Comparison of ENCODE assay signal across 8 cellular contexts in the genomic region with DNA sequence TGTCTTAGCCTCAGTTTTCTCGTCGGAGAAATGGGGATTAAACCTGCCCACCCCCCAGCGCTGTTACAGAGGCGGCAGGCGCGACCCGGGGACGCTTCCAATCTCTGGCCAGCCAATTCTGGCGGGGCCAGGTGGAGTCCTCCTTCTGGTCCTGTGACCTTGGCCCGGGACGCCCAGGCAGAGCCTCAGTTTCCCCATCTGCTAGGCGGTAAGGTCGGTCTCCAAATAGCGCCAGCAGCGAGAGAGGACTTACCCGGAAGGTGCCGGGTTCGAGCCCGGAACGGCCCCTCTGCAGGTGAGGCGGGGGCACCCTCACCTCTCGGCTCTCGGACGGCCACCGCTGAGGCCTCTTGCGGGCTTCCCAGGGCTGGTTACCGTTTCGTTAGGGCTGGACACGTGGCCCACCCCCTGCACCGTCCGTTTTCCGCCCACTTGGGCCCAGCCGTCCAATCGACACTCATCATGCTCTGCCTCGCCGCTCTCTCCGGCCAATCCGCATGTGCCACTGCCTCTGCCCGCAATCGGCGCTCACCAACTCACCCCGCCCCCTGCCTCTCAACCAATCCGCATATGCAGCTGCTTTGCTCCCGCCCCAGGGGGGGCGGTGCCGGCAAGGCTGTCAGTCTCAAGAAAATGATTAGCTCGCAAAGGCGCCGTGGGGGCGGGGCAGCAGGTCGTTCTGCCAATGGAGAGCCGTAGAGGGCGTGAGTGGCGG. TPM values are rescaled to one million over a fixed set of nuclear protein-coding genes. Genes with fewer than 3 reads are reported as not detected.
DNase-seq lines count a peak whose midpoint lies in the region; ATAC-seq and TF ChIP-seq lines count a peak whose summit lies in the region.

A gene with protein sequence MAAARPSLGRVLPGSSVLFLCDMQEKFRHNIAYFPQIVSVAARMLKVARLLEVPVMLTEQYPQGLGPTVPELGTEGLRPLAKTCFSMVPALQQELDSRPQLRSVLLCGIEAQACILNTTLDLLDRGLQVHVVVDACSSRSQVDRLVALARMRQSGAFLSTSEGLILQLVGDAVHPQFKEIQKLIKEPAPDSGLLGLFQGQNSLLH (minus strand): TSS at position 384 of the 715 bp plus-strand sequence. CDS start 5,156 bp downstream, outside the sequence.

- peak within 1 kb of the TSS; percentile 92 for H3K27ac Mint-ChIP-seq in T-helper 17 cell

- no peaks in the 10 kb centered on the region for H3K27me3 Mint-ChIP-seq in T-helper 17 cell

- ATAC-seq in HG02885 (IDR thresholded peaks at IDR 0.05; ENCODE audit: poor library complexity, unreplicated experiment) (peak; percentile 96), T-helper 17 cell (peak; percentile 97), left cardiac atrium (peak; percentile 96 to 97), upper lobe of right lung (peak; percentile 98)

- peak; percentile 98 for DNase-seq in NCI-H1694 treated with DMSO at 0.1 percent for 48 hours (lab: John Stamatoyannopoulos, UW)
- peak; percentile 100 for DNase-seq in T-helper 17 cell
- peak; percentile 75 to 100 (median 99) for DNase-seq in amygdala (lab: John Stamatoyannopoulos, UW)
- DNase-seq in left cardiac atrium, result peak; percentile 100
- peak; percentile 100 for DNase-seq in posterior vena cava (ENCODE audit: low spot score)
- peak; percentile 100 for DNase-seq in upper lobe of right lung

- no peaks in the 10 kb centered on the region for H3K9me3 ChIP-seq in T-helper 17 cell (ENCODE audit: control insufficient read depth, low read length, poor library complexity, severe bottlenecking)
- H3K9me3 ChIP-seq in upper lobe of right lung, result no peaks in the 10 kb centered on the region

- peaks cover 15% of the 10 kb centered on the region for H3K4me1 Mint-ChIP-seq in T-helper 17 cell

- intact Hi-C loops in left cardiac atrium (cut with DNase I) (no loop called here), posterior vena cava (cut with DNase I) (no loop called here), upper lobe of right lung (cut with DNase I) (no loop called here)

- TF ChIP-seq POLR2A in GM15510 (IDR thresholded peaks at IDR 0.05; ENCODE audit: borderline replicate concordance, extremely low read depth, insufficient read length), result peak; percentile 62

- H3K4me3 ChIP-seq in upper lobe of right lung, result peak within 1 kb of the TSS; percentile 73

- H3K4me1 ChIP-seq in upper lobe of right lung, result no peaks in the 10 kb centered on the region

- no peaks in the 10 kb centered on the region for H3K27me3 ChIP-seq in upper lobe of right lung

- H3K36me3 Mint-ChIP-seq in T-helper 17 cell (ENCODE audit: low read depth), result no peaks in the 10 kb centered on the region

- no peaks in the 10 kb centered on the region for H3K36me3 ChIP-seq in upper lobe of right lung

- H3K27ac ChIP-seq in upper lobe of right lung, result peak within 1 kb of the TSS; percentile 86

- H3K4me3 Mint-ChIP-seq in T-helper 17 cell, result peak within 1 kb of the TSS; percentile 98

- TF ChIP-seq CTCF in upper lobe of right lung (IDR thresholded peaks at IDR 0.05), result no peak

RNA-seq across cellular contexts. Expression of the gene that starts here (rescaled TPM):
- total RNA-seq in T-helper 17 cell, result 1 to 10 TPM; 6.5 to 7.2 TPM
- total RNA-seq in left cardiac atrium, result 10 to 100 TPM; 58.4 to 60.5 TPM
- 10 to 100 TPM; 23.1 to 25.1 TPM for total RNA-seq in posterior vena cava
- 25.3 TPM for total RNA-seq in upper lobe of right lung

Comparison
In these comparisons a context has a peak if more than half of its experiments do, and no peak if none do; other contexts are left out.
1. Peak in every context shown above with its lines: DNase-seq, ATAC-seq, H3K4me3 ChIP-seq and H3K27ac ChIP-seq.